Comparison of ENCODE assay signal across 7 cellular contexts in genomic region chr4:109303141-109303499, GRCh38. TPM values are rescaled to one million over a fixed set of nuclear protein-coding genes. Genes with fewer than 3 reads are reported as not detected.
DNase-seq lines count a peak whose midpoint lies in the region; ATAC-seq lines count a peak whose summit lies in the region.

No MANE protein-coding gene starts in this region.

- H3K9me3 Mint-ChIP-seq in activated T-helper 2 cell treated with anti-CD3 and anti-CD28 coated beads, Interferon-gamma antibody, Interleukin-2, Interleukin-4, amounts not matched to agents 10 μg/mL and 5 μg/mL and 100 μg/mL, durations not matched to agents 14 hours and 24 hours and 36 hours = no peaks in the 10 kb centered on the region
- H3K9me3 Mint-ChIP-seq in stimulated activated effector memory CD8-positive, alpha-beta T cell treated with anti-CD3 and anti-CD28 coated beads, Interleukin-12 subunit alpha, Interleukin-12 subunit beta, amount 100 ng/mL, for 72 hours = peaks cover 3% of the 10 kb centered on the region

- no peak for DNase-seq in activated T-helper 2 cell treated with anti-CD3 and anti-CD28 coated beads, Interferon-gamma antibody, Interleukin-2, Interleukin-4, amounts not matched to agents 10 μg/mL and 5 μg/mL and 100 μg/mL, durations not matched to agents 14 hours and 24 hours and 36 hours (ENCODE audit: low spot score)
- no peak for DNase-seq in stimulated activated effector memory CD8-positive, alpha-beta T cell treated with anti-CD3 and anti-CD28 coated beads, Interleukin-12 subunit alpha, Interleukin-12 subunit beta, amount 100 ng/mL, for 72 hours (ENCODE audit: low spot score in 2 of 2)
- no peak for DNase-seq in T1000 (lab: John Stamatoyannopoulos, UW)
- DNase-seq in COLO829 (ENCODE audit: low spot score) = no peak

- no peaks in the 10 kb centered on the region for H3K36me3 Mint-ChIP-seq in activated T-helper 2 cell treated with anti-CD3 and anti-CD28 coated beads, Interferon-gamma antibody, Interleukin-2, Interleukin-4, amounts not matched to agents 10 μg/mL and 5 μg/mL and 100 μg/mL, durations not matched to agents 14 hours and 24 hours and 36 hours (ENCODE audit: low read depth)
- no peaks in the 10 kb centered on the region for H3K36me3 Mint-ChIP-seq in stimulated activated effector memory CD8-positive, alpha-beta T cell treated with anti-CD3 and anti-CD28 coated beads, Interleukin-12 subunit alpha, Interleukin-12 subunit beta, amount 100 ng/mL, for 72 hours

- H3K4me3 Mint-ChIP-seq in activated T-helper 2 cell treated with anti-CD3 and anti-CD28 coated beads, Interferon-gamma antibody, Interleukin-2, Interleukin-4, amounts not matched to agents 10 μg/mL and 5 μg/mL and 100 μg/mL, durations not matched to agents 14 hours and 24 hours and 36 hours (ENCODE audit: low read depth) = peak overlapping the region; percentile 74
- peak overlapping the region; percentile 65 for H3K4me3 Mint-ChIP-seq in stimulated activated effector memory CD8-positive, alpha-beta T cell treated with anti-CD3 and anti-CD28 coated beads, Interleukin-12 subunit alpha, Interleukin-12 subunit beta, amount 100 ng/mL, for 72 hours

- ATAC-seq in HG03432 (IDR thresholded peaks at IDR 0.05; ENCODE audit: unreplicated experiment) = peak; percentile 2
- ATAC-seq in stimulated activated effector memory CD8-positive, alpha-beta T cell treated with anti-CD3 and anti-CD28 coated beads, Interleukin-12 subunit alpha, Interleukin-12 subunit beta, amount 100 ng/mL, for 72 hours = peak; percentile 14
- no peak for ATAC-seq in HG03439 (IDR thresholded peaks at IDR 0.05; ENCODE audit: unreplicated experiment)

- peak overlapping the region; percentile 38 for H3K4me3 ChIP-seq in iPS-11a (ENCODE audit: low read depth, low read length)

- H3K27ac Mint-ChIP-seq in activated T-helper 2 cell treated with anti-CD3 and anti-CD28 coated beads, Interferon-gamma antibody, Interleukin-2, Interleukin-4, amounts not matched to agents 10 μg/mL and 5 μg/mL and 100 μg/mL, durations not matched to agents 14 hours and 24 hours and 36 hours = no peak overlapping the region
- H3K27ac Mint-ChIP-seq in stimulated activated effector memory CD8-positive, alpha-beta T cell treated with anti-CD3 and anti-CD28 coated beads, Interleukin-12 subunit alpha, Interleukin-12 subunit beta, amount 100 ng/mL, for 72 hours = no peak overlapping the region

- intact Hi-C loops in activated T-helper 2 cell treated with anti-CD3 and anti-CD28 coated beads, Interferon-gamma antibody, Interleukin-2, Interleukin-4, amounts not matched to agents 10 μg/mL and 5 μg/mL and 100 μg/mL, durations not matched to agents 14 hours and 24 hours and 36 hours (cut with micrococcal nuclease) = loop anchor here (5.0 kb wide), 1 partner anchor 54 kb away; no protein-coding TSS in a partner anchor

- peaks cover 77% of the 10 kb centered on the region for H3K27me3 Mint-ChIP-seq in activated T-helper 2 cell treated with anti-CD3 and anti-CD28 coated beads, Interferon-gamma antibody, Interleukin-2, Interleukin-4, amounts not matched to agents 10 μg/mL and 5 μg/mL and 100 μg/mL, durations not matched to agents 14 hours and 24 hours and 36 hours (ENCODE audit: low read depth)

- peaks cover 8% of the 10 kb centered on the region for H3K4me1 Mint-ChIP-seq in activated T-helper 2 cell treated with anti-CD3 and anti-CD28 coated beads, Interferon-gamma antibody, Interleukin-2, Interleukin-4, amounts not matched to agents 10 μg/mL and 5 μg/mL and 100 μg/mL, durations not matched to agents 14 hours and 24 hours and 36 hours (ENCODE audit: low read depth)
- peaks cover 20% of the 10 kb centered on the region for H3K4me1 Mint-ChIP-seq in stimulated activated effector memory CD8-positive, alpha-beta T cell treated with anti-CD3 and anti-CD28 coated beads, Interleukin-12 subunit alpha, Interleukin-12 subunit beta, amount 100 ng/mL, for 72 hours

RNA-seq across cellular contexts. Expression of gene COL25A1, which starts 0.7 kb away (rescaled TPM):
- 0.07 TPM in 1 of 2 replicates, not detected in the other for total RNA-seq in activated T-helper 2 cell treated with anti-CD3 and anti-CD28 coated beads, Interferon-gamma antibody, Interleukin-2, Interleukin-4, amounts not matched to agents 10 μg/mL and 5 μg/mL and 100 μg/mL, durations not matched to agents 14 hours and 24 hours and 36 hours
